20 cellular contexts compared by ENCODE assay signal in the genomic region with DNA sequence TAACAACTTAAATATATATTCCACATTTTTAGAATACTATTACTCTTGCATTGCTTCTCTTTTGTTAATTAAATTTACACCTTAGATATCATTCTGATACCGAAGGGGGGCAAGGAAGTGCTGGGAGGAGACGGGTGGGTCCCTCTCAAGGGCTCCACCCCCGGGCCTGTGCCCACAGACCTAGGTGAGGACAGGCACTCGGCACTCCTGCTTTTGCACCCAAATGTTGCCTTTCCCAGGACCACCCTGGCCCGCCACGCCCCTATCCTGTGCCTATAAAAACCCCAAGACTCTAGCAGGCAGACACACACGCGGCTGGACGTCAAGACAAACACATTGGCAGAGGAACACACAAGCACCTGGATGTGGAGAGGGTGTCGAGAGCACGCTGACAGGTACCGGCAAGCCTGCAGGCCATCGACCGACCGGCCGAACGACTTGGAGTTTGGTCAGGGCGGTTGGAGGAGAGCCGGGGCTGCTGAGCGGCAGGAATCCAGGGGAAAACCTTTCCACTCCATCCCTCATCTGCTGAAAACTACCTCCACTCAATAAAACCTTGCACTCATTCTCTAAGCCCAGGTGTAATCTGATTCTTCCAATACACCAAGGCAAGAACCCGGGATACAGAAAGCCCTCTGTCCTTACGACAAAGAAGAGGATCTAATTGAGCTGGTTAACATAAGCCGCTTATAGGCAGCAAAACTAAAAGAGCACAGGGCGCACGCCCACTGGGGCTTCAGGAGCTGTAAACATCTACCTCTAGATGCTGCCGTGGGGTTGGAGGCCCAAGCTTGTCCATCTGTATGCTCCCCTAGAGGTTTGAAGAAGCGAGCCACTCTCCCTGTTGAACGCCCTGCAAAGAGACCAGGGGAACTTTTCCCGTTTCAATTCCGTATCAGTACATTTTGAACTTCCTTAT.
A peak's percentile ranks its signal among the peaks of the same experiment; 100 is the strongest.
DNase-seq lines count a peak whose midpoint lies in the region; ATAC-seq and TF ChIP-seq lines count a peak whose summit lies in the region.
"Had no signal": no experiment of that assay in that cellular context is flagged by ENCODE, and none has a peak within 500 bp of the region (broad histone marks: within the 10 kb centered on the region; RNA-seq: fewer than 3 reads in every experiment).

No MANE protein-coding gene starts in this region.

- H3K4me1 Mint-ChIP-seq in CD14-positive monocyte: no peaks in the 10 kb centered on the region
- H3K4me1 Mint-ChIP-seq: activated naive CD4-positive, alpha-beta T cell treated with anti-CD3 and anti-CD28 coated beads, Interleukin-2, amount 50 U/mL, for 24 hours; B cell; immature natural killer cell had no signal

- H3K27me3 ChIP-seq in H7 (ENCODE audit: control insufficient read depth, insufficient read depth, low read length): no peaks in the 10 kb centered on the region
- H3K27me3 ChIP-seq: pancreas had no signal

- no peak overlapping the region for H3K4me3 Mint-ChIP-seq in CD14-positive monocyte
- H3K4me3 Mint-ChIP-seq: activated naive CD4-positive, alpha-beta T cell treated with anti-CD3 and anti-CD28 coated beads, Interleukin-2, amount 50 U/mL, for 24 hours; B cell; immature natural killer cell; T-helper 17 cell had no signal

- H3K36me3 ChIP-seq in H7 (replicated peaks; ENCODE audit: control insufficient read depth, insufficient read depth, low read length): no peaks in the 10 kb centered on the region
- H3K36me3 ChIP-seq: heart left ventricle, pancreas had no signal

- ATAC-seq in HG03457 (IDR thresholded peaks at IDR 0.05; ENCODE audit: unreplicated experiment): no peak
- ATAC-seq: heart left ventricle, Panc1, pancreas, T-helper 17 cell had no signal

- TF ChIP-seq CTCF in CD14-positive monocyte (IDR thresholded peaks at IDR 0.05): no peak

- DNase-seq in H7: peak; percentile 18
- DNase-seq in NCI-H748 treated with DMSO at 0.1 percent for 48 hours (lab: John Stamatoyannopoulos, UW): peak; percentile 89
- DNase-seq in islet precursor cell: peak; percentile 62
- peak; percentile 13 for DNase-seq in retina
- DNase-seq in CD14-positive monocyte (ENCODE audit: low spot score): no peak
- no peak for DNase-seq in activated naive CD4-positive, alpha-beta T cell (lab: John Stamatoyannopoulos, UW)
- DNase-seq: activated T-cell treated with anti-CD3 and anti-CD28 coated beads, Interleukin-2, amount 50 U/mL, for 48 hours; cerebellar nuclear complex; COR-L47; effector memory CD4-positive, alpha-beta T cell; immature natural killer cell; NCI-H1092; pancreas; stimulated activated naive CD4-positive, alpha-beta T cell; T-helper 17 cell had no signal

- peaks cover 2 to 7% (median 5%) of the 10 kb centered on the region in 3 donors for H3K27me3 Mint-ChIP-seq in CD14-positive monocyte (ENCODE audit: low read depth in 3 of 3)

- peak overlapping the region; percentile 1; the same call in 1 of the 2 replicates for H3K4me3 ChIP-seq in H7 (ENCODE audit: insufficient read depth, low read depth, low read length)
- H3K4me3 ChIP-seq: heart left ventricle, pancreas had no signal

- H3K9me3 Mint-ChIP-seq in CD14-positive monocyte: peaks cover 6 to 23% (median 16%) of the 10 kb centered on the region in 7 donors
- H3K9me3 Mint-ChIP-seq: activated naive CD4-positive, alpha-beta T cell treated with anti-CD3 and anti-CD28 coated beads, Interleukin-2, amount 50 U/mL, for 24 hours had no signal

- intact Hi-C loops in CD14-positive monocyte (cut with micrococcal nuclease): no loop called here

- no peak overlapping the region for H3K27ac Mint-ChIP-seq in CD14-positive monocyte
- H3K27ac Mint-ChIP-seq: activated naive CD4-positive, alpha-beta T cell treated with anti-CD3 and anti-CD28 coated beads, Interleukin-2, amount 50 U/mL, for 24 hours; B cell; immature natural killer cell; T-helper 17 cell had no signal

- H3K36me3 Mint-ChIP-seq in CD14-positive monocyte: no peaks in the 10 kb centered on the region
- H3K36me3 Mint-ChIP-seq: activated naive CD4-positive, alpha-beta T cell treated with anti-CD3 and anti-CD28 coated beads, Interleukin-2, amount 50 U/mL, for 24 hours; immature natural killer cell had no signal

Comparison
In these comparisons a context has a peak if more than half of its experiments do, and no peak if none do; other contexts are left out.
1. DNase-seq: peak in H7 (single experiment), NCI-H748 treated with DMSO at 0.1 percent for 48 hours (single experiment), islet precursor cell (single experiment) and retina (single experiment); none in CD14-positive monocyte (single experiment) and activated naive CD4-positive, alpha-beta T cell (0 of 4).